In genomic region chr17:18183334-18184142, GRCh38 we compare ENCODE assay signal across 8 cellular contexts. TPM values are rescaled to one million over a fixed set of nuclear protein-coding genes. Genes with fewer than 3 reads are reported as not detected.
DNase-seq lines count a peak whose midpoint lies in the region; TF ChIP-seq lines count a peak whose summit lies in the region.

ALKBH5 (plus strand) TSS chr17:18183828; CDS start chr17:18184244, 416 bp downstream.

- peak within 1 kb of the TSS; percentile 97 to 100 (median 99) for H3K27ac Mint-ChIP-seq in nephron
- peak within 1 kb of the TSS; percentile 94 for H3K27ac Mint-ChIP-seq in stimulated activated naive CD8-positive, alpha-beta T cell treated with anti-CD3 and anti-CD28 coated beads, Interleukin-15, Interleukin-2, amounts not matched to agents 100 ng/mL and 50 ng/mL, for 24 hours

- TF ChIP-seq CTCF in fibroblast of the aortic adventitia (IDR thresholded peaks at IDR 0.05; ENCODE audit: insufficient read depth, low read length) (peak; percentile 48), nephron (IDR thresholded peaks at IDR 0.05; ENCODE audit: unreplicated experiment in 3 of 3) (peak; percentile 30 to 49 (median 44))

- H3K4me1 ChIP-seq in HAP-1: peaks cover 21% of the 10 kb centered on the region

- no peaks in the 10 kb centered on the region for H3K27me3 ChIP-seq in HAP-1 (ENCODE audit: low read depth)
- no peaks in the 10 kb centered on the region for H3K27me3 ChIP-seq in MG63

- peak within 1 kb of the TSS; percentile 71 for H3K4me3 ChIP-seq in HAP-1
- H3K4me3 ChIP-seq in MG63: peak within 1 kb of the TSS; percentile 80
- H3K4me3 ChIP-seq in fibroblast of the aortic adventitia (ENCODE audit: low read depth, low read length): peak within 1 kb of the TSS; percentile 89

- H3K4me3 Mint-ChIP-seq in nephron: peak within 1 kb of the TSS; percentile 91 to 95 (median 93)
- peak within 1 kb of the TSS; percentile 98 for H3K4me3 Mint-ChIP-seq in stimulated activated naive CD8-positive, alpha-beta T cell treated with anti-CD3 and anti-CD28 coated beads, Interleukin-15, Interleukin-2, amounts not matched to agents 100 ng/mL and 50 ng/mL, for 24 hours

- no peaks in the 10 kb centered on the region for H3K27me3 Mint-ChIP-seq in nephron (ENCODE audit: low read depth)
- no peaks in the 10 kb centered on the region for H3K27me3 Mint-ChIP-seq in stimulated activated naive CD8-positive, alpha-beta T cell treated with anti-CD3 and anti-CD28 coated beads, Interleukin-15, Interleukin-2, amounts not matched to agents 100 ng/mL and 50 ng/mL, for 24 hours

- DNase-seq in GDM1 (lab: John Stamatoyannopoulos, UW): peak; percentile 98
- peak; percentile 97 to 98 for DNase-seq in HAP-1 (ENCODE audit: low spot score in 2 of 2)
- DNase-seq in MG63: peak; percentile 96
- peak; percentile 100 for DNase-seq in SHP77 treated with DMSO at 0.1 percent for 48 hours (lab: John Stamatoyannopoulos, UW)
- DNase-seq in activated effector memory CD4-positive, alpha-beta T cell treated with anti-CD3 and anti-CD28 coated beads, Interleukin-2, amount 50 U/mL, for 16 hours: peak; percentile 98
- peak; percentile 100 for DNase-seq in fibroblast of the aortic adventitia (ENCODE audit: low read depth)

- H3K9me3 Mint-ChIP-seq in nephron: no peaks in the 10 kb centered on the region
- H3K9me3 Mint-ChIP-seq in stimulated activated naive CD8-positive, alpha-beta T cell treated with anti-CD3 and anti-CD28 coated beads, Interleukin-15, Interleukin-2, amounts not matched to agents 100 ng/mL and 50 ng/mL, for 24 hours: no peaks in the 10 kb centered on the region

- H3K9me3 ChIP-seq in HAP-1: no peaks in the 10 kb centered on the region
- no peaks in the 10 kb centered on the region for H3K9me3 ChIP-seq in MG63

- in situ Hi-C loops in HAP-1 (cut with MboI; ENCODE audit: low sequenced_read_pairs): no loop called here

- peaks cover 22% of the 10 kb centered on the region for H3K36me3 Mint-ChIP-seq in nephron (ENCODE audit: low read depth)
- peaks cover 38% of the 10 kb centered on the region for H3K36me3 Mint-ChIP-seq in stimulated activated naive CD8-positive, alpha-beta T cell treated with anti-CD3 and anti-CD28 coated beads, Interleukin-15, Interleukin-2, amounts not matched to agents 100 ng/mL and 50 ng/mL, for 24 hours (ENCODE audit: low read depth)

- H3K36me3 ChIP-seq in HAP-1 (replicated peaks) (peaks cover 21% of the 10 kb centered on the region), MG63 (peaks cover 29% of the 10 kb centered on the region)

- peaks cover 75% of the 10 kb centered on the region for H3K4me1 Mint-ChIP-seq in nephron
- H3K4me1 Mint-ChIP-seq in stimulated activated naive CD8-positive, alpha-beta T cell treated with anti-CD3 and anti-CD28 coated beads, Interleukin-15, Interleukin-2, amounts not matched to agents 100 ng/mL and 50 ng/mL, for 24 hours (ENCODE audit: low read depth): peaks cover 65% of the 10 kb centered on the region

RNA-seq across cellular contexts. Expression of gene ALKBH5, which starts in this region (rescaled TPM):
- 50.5 and 63.5 TPM in 2 replicates for total RNA-seq in MG63 (2014; rRNA removed; shearing (Covaris generic); ENCODE audit: low replicate concordance)
- total RNA-seq in fibroblast of the aortic adventitia (ENCODE audit: low replicate concordance): 73.3 and 108 TPM in 2 replicates

Comparison
In these comparisons a context has a peak if more than half of its experiments do, and no peak if none do; other contexts are left out.
1. Peak in every context shown above with its lines: DNase-seq and H3K4me3 ChIP-seq.